ENCODE assay signal across 1 cellular context in the genomic region with DNA sequence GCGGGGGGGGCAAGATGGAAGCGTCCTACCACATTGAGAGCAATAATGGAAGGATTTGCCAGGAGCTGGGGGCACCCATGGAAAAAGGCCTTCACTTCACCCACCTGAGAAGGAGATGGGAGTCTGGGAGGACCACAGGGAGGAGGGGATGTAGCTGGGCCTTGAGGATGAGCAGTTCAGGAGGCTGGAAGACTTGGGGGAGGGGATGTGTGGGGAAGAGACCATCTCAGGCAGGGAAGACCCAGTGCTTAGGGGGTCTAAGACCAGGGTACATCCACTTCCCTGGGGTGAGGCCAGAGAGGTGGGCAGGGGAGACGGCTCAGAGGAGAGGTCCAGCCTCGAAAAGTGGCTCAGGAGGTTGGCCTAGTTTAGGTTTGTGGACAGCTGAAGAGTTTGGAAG.
TF ChIP-seq lines count a peak whose summit lies in the region.

No MANE protein-coding gene starts in this region.

TF ChIP-seq in GM23338, 12 proteins besides CTCF, POLR2A, EP300 and RAD21 (continued from another document):
- TF ChIP-seq CREB1 (CRISPR knock-in tag; IDR thresholded peaks at IDR 0.05; ENCODE audit: low read depth) = no peak
